16 cellular contexts compared by ENCODE assay signal in genomic region chr5:140207250-140207954, GRCh38. TPM values are rescaled to one million over a fixed set of nuclear protein-coding genes. Genes with fewer than 3 reads are reported as not detected.
DNase-seq lines count a peak whose midpoint lies in the region; ATAC-seq and TF ChIP-seq lines count a peak whose summit lies in the region.
"Had no signal": no experiment of that assay in that cellular context is flagged by ENCODE, and none has a peak within 500 bp of the region (broad histone marks: within the 10 kb centered on the region; RNA-seq: fewer than 3 reads in every experiment).

No MANE protein-coding gene starts in this region.

- H3K23ac ChIP-seq in mesenchymal stem cell (ENCODE audit: low read length in 2 of 2): no peak overlapping the region

- peaks cover 0 to 39% of the 10 kb centered on the region in 2 experiments for H3K36me3 ChIP-seq in mesenchymal stem cell (ENCODE audit: control insufficient read depth in 1 of 2, insufficient read depth in 2 of 2, low read depth in 1 of 2, low read length in 2 of 2)
- H3K36me3 ChIP-seq: colonic mucosa, ovary had no signal

- WGBS in mesenchymal stem cell: 100% methylated on average over 1 of the region's 2 CpGs

- H3K9me3 ChIP-seq in mesenchymal stem cell (ENCODE audit: control insufficient read depth, low read length): no peaks in the 10 kb centered on the region
- H3K9me3 ChIP-seq: colonic mucosa, ovary had no signal

- H4K91ac ChIP-seq in mesenchymal stem cell (ENCODE audit: low read length): no peak overlapping the region

- no peaks in the 10 kb centered on the region for H3K27me3 ChIP-seq in mesenchymal stem cell (ENCODE audit: control insufficient read depth in 1 of 2, insufficient read depth in 1 of 2, low read length in 2 of 2)
- H3K27me3 ChIP-seq: colonic mucosa, ovary had no signal

- H3K18ac ChIP-seq in mesenchymal stem cell (ENCODE audit: low read depth in 1 of 2, low read length in 2 of 2): no peak overlapping the region

- H2AK5ac ChIP-seq in mesenchymal stem cell (ENCODE audit: low read length, severe bottlenecking): peak overlapping the region; percentile 73

- DNase-seq in mesenchymal stem cell (no peak), NCI-H2227 treated with DMSO at 0.1 percent for 48 hours (lab: John Stamatoyannopoulos, UW) (no peak), SIG-M5 (lab: John Stamatoyannopoulos, UW) (no peak)
- DNase-seq in stimulated activated naive CD4-positive, alpha-beta T cell treated with Interleukin-2 at 50 U/mL for 16 hours (lab: John Stamatoyannopoulos, UW): no peak
- DNase-seq: activated CD4-positive, alpha-beta T cell treated with anti-CD3 and anti-CD28 coated beads, Interleukin-2, amount 50 U/mL, for 1 hour; activated naive CD4-positive, alpha-beta T cell treated with anti-CD3 and anti-CD28 coated beads, Interleukin-2, amount 10 ng/mL, durations not matched to agents 7 days and 5 days; colonic mucosa; COR-L47; NCI-H526 treated with DMSO at 0.1 percent for 48 hours; ovary; stimulated activated CD4-positive, alpha-beta T cell treated with anti-CD3 and anti-CD28 coated beads, Interleukin-4, amount 100 ng/mL, for 24 hours; SW 1271 had no signal

- no peak overlapping the region for H2BK5ac ChIP-seq in mesenchymal stem cell (ENCODE audit: low read depth, low read length, poor library complexity, severe bottlenecking)

- H4K8ac ChIP-seq in mesenchymal stem cell (ENCODE audit: low read length): peak overlapping the region; percentile 54

- no peak overlapping the region for H2BK12ac ChIP-seq in mesenchymal stem cell (ENCODE audit: low read length in 2 of 2)

- peak overlapping the region; percentile 17 for H3K27ac ChIP-seq in mesenchymal stem cell (ENCODE audit: low read length, poor library complexity, severe bottlenecking)
- H3K27ac ChIP-seq: colonic mucosa, ovary had no signal

- ATAC-seq in GM18867 (IDR thresholded peaks at IDR 0.05; ENCODE audit: unreplicated experiment) (peak; percentile 44), GM21528 (IDR thresholded peaks at IDR 0.05; ENCODE audit: low FRiP score, unreplicated experiment) (peak; percentile 68), HG03457 (IDR thresholded peaks at IDR 0.05; ENCODE audit: unreplicated experiment) (peak; percentile 81), SK-N-SH treated with all-trans-retinoic acid at 6 μM for 48 hours (no peak)

- no peak overlapping the region for H3K14ac ChIP-seq in mesenchymal stem cell (ENCODE audit: low read length in 2 of 2)

- peaks cover 6% of the 10 kb centered on the region for H3K79me1 ChIP-seq in mesenchymal stem cell (replicated peaks; ENCODE audit: low read length, poor library complexity, severe bottlenecking)

- no peak overlapping the region for H2AFZ ChIP-seq in mesenchymal stem cell (ENCODE audit: low read depth, low read length)

- no peak overlapping the region for H2BK15ac ChIP-seq in mesenchymal stem cell (ENCODE audit: low read depth, poor library complexity, severe bottlenecking)

- no peak overlapping the region for H3K9ac ChIP-seq in mesenchymal stem cell (ENCODE audit: low read length)

- no peak overlapping the region for H2BK120ac ChIP-seq in mesenchymal stem cell (ENCODE audit: low read depth, low read length)

- H3K4me1 ChIP-seq in mesenchymal stem cell (ENCODE audit: control insufficient read depth, insufficient read depth, low read depth, low read length): peaks cover 4% of the 10 kb centered on the region
- H3K4me1 ChIP-seq: colonic mucosa had no signal

- no peak overlapping the region for H3K4me2 ChIP-seq in mesenchymal stem cell (ENCODE audit: low read length, poor library complexity, severe bottlenecking)

- no peak overlapping the region for H3K4me3 ChIP-seq in mesenchymal stem cell (ENCODE audit: insufficient read depth in 1 of 2, low read depth in 1 of 2, low read length in 2 of 2)
- H3K4me3 ChIP-seq: colonic mucosa, ovary had no signal

- H3K4ac ChIP-seq in mesenchymal stem cell (ENCODE audit: low read depth in 1 of 2, low read length in 2 of 2): no peak overlapping the region

TF ChIP-seq in SK-N-SH treated with all-trans-retinoic acid at 6 μM for 48 hours, 23 proteins besides CTCF, POLR2A, EP300 and RAD21:
- TF ChIP-seq ISL1 (CRISPR knock-in tag; IDR thresholded peaks at IDR 0.05) (no peak), ESRRG (CRISPR knock-in tag; IDR thresholded peaks at IDR 0.05) (no peak), ARNTL (CRISPR knock-in tag; IDR thresholded peaks at IDR 0.05; ENCODE audit: borderline replicate concordance, low read depth) (no peak), ZNF70 (CRISPR knock-in tag; IDR thresholded peaks at IDR 0.05) (no peak), ZNF8 (CRISPR knock-in tag; IDR thresholded peaks at IDR 0.05) (no peak), TOX (CRISPR knock-in tag; IDR thresholded peaks at IDR 0.05; ENCODE audit: borderline replicate concordance) (no peak), TSHZ2 (CRISPR knock-in tag; IDR thresholded peaks at IDR 0.05) (no peak), PATZ1 (CRISPR knock-in tag; IDR thresholded peaks at IDR 0.05; ENCODE audit: borderline replicate concordance) (no peak), BACH2 (CRISPR knock-in tag; IDR thresholded peaks at IDR 0.05; ENCODE audit: borderline replicate concordance) (no peak), POU6F1 (CRISPR knock-in tag; IDR thresholded peaks at IDR 0.05; ENCODE audit: borderline replicate concordance, low read depth) (no peak), ZC3H10 (CRISPR knock-in tag; IDR thresholded peaks at IDR 0.05) (no peak), SNAI2 (CRISPR knock-in tag; IDR thresholded peaks at IDR 0.05) (no peak), GLIS3 (CRISPR knock-in tag; IDR thresholded peaks at IDR 0.05) (no peak), RARB (CRISPR knock-in tag; IDR thresholded peaks at IDR 0.05) (no peak), CREB5 (CRISPR knock-in tag; IDR thresholded peaks at IDR 0.05; ENCODE audit: low read depth) (no peak), ZNF565 (CRISPR knock-in tag; conservative IDR thresholded peaks at IDR 0.05; ENCODE audit: low read depth) (no peak)

RNA-seq across cellular contexts. Expression of gene CYSTM1, which starts 32.4 kb away (rescaled TPM):
- 40.5 TPM for polyA plus RNA-seq in mesenchymal stem cell (2013, experiment 1 of 2)
- 40.9 TPM for polyA plus RNA-seq in mesenchymal stem cell (2013, experiment 2 of 2)
